ENCODE assay signal across 20 cellular contexts in the genomic region with DNA sequence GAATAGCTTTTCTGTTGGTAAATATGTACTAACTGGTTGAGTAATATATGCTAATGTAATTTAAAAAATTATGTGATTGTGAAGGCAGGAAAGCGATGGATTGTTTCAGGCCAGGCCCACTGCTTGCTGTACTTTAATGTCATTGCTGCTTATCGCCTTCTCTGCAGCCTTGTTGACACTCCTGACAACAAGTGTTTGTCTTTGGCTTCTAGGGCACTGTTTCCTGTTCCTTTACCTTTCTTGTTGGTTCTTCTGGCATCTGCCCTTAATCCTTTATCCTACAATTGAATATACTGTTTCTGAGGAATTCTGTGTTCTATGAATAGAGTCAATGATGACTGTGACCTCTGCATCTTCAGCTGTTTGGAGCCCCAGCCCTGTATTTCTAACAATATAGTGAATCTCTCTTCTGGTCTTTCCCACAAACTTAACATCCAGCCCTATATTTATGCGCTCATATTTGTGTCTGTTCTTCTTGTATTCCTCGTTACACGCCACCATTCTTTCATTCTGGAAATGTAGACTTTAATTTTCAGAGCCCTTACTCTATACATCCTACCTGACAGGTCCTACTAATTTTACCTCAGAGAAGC. TPM values are rescaled to one million over a fixed set of nuclear protein-coding genes. Genes with fewer than 3 reads are reported as not detected.
DNase-seq lines count a peak whose midpoint lies in the region; ATAC-seq, FAIRE-seq and TF ChIP-seq lines count a peak whose summit lies in the region.
"Had no signal": no experiment of that assay in that cellular context is flagged by ENCODE, and none has a peak within 500 bp of the region (broad histone marks: within the 10 kb centered on the region; RNA-seq: fewer than 3 reads in every experiment).

No MANE protein-coding gene starts in this region.

- H3K4me3 Mint-ChIP-seq in progenitor cell of endocrine pancreas (ENCODE audit: low read depth) = no peak overlapping the region

- no peak overlapping the region for H2AFZ ChIP-seq in hepatocyte

- no peak for DNase-seq in H54 (ENCODE audit: insufficient read length, low spot score)
- no peak for DNase-seq in RWPE2 (ENCODE audit: low spot score)
- DNase-seq in hepatocyte (ENCODE audit: low spot score) = no peak
- no peak for DNase-seq in progenitor cell of endocrine pancreas (ENCODE audit: low spot score, unreplicated experiment)
- no peak for DNase-seq in NOMO-1 (lab: John Stamatoyannopoulos, UW; ENCODE audit: unreplicated experiment in 2 of 2)
- no peak for DNase-seq in NCI-H1048 (lab: John Stamatoyannopoulos, UW)
- no peak for DNase-seq in RCC 7860 (ENCODE audit: low spot score)
- DNase-seq: activated effector memory CD4-positive, alpha-beta T cell treated with anti-CD3 and anti-CD28 coated beads, Interleukin-2, amount 50 U/mL, for 16 hours; anterior cingulate cortex; colonic mucosa; DMS79 treated with DMSO at 0.1 percent for 48 hours; NCI-H2081 treated with DMSO at 0.1 percent for 48 hours; sigmoid colon; stimulated activated CD4-positive, alpha-beta T cell treated with anti-CD3 and anti-CD28 coated beads, Interleukin-4, amount 100 ng/mL, for 24 hours; stimulated activated CD8-positive, alpha-beta memory T cell treated with anti-CD3 and anti-CD28 coated beads, Interleukin-4, amount 100 ng/mL, for 48 hours; T-helper 2 cell; testis had no signal

- H3K27me3 ChIP-seq in RWPE2 (ENCODE audit: insufficient read depth, poor library complexity, severe bottlenecking) (no peaks in the 10 kb centered on the region), hepatocyte (no peaks in the 10 kb centered on the region)
- H3K27me3 ChIP-seq: colonic mucosa, sigmoid colon, testis had no signal

- FAIRE-seq in H54 (lab: Jason Lieb, UNC) (peak; percentile 33), RCC 7860 (lab: Jason Lieb, UNC) (no peak)
- FAIRE-seq: GM18507 had no signal

- peak overlapping the region; percentile 15 for H3K4me2 ChIP-seq in hepatocyte

- no peaks in the 10 kb centered on the region for H3K27me3 Mint-ChIP-seq in progenitor cell of endocrine pancreas
- H3K27me3 Mint-ChIP-seq: IgD-negative memory B cell had no signal

- H3K79me2 ChIP-seq in hepatocyte = peaks cover 98% of the 10 kb centered on the region

- H3K4me3 ChIP-seq in RWPE2 (ENCODE audit: severe bottlenecking) = no peak overlapping the region
- H3K4me3 ChIP-seq in hepatocyte = no peak overlapping the region
- H3K4me3 ChIP-seq: colonic mucosa, sigmoid colon, testis had no signal

- H3K27ac Mint-ChIP-seq in progenitor cell of endocrine pancreas = peak overlapping the region; percentile 49

- H3K4me1 ChIP-seq in RWPE2 (ENCODE audit: insufficient read depth, poor library complexity, severe bottlenecking) (peaks cover 71% of the 10 kb centered on the region), hepatocyte (ENCODE audit: insufficient read depth) (peaks cover 7% of the 10 kb centered on the region)
- H3K4me1 ChIP-seq: colonic mucosa, testis had no signal

- H3K9me2 ChIP-seq in hepatocyte (replicated peaks; ENCODE audit: insufficient read depth) = no peaks in the 10 kb centered on the region

- ATAC-seq in RWPE2 (ENCODE audit: low read depth) = peak; percentile 1; the same call in 1 of the 3 replicates
- ATAC-seq: activated CD4-positive, CD25-positive, alpha-beta regulatory T cell treated with anti-CD3 and anti-CD28 coated beads, Interleukin-2, amount 50 U/mL, for 24 hours had no signal

- H3K4me1 Mint-ChIP-seq in progenitor cell of endocrine pancreas (ENCODE audit: low read depth) = peaks cover 23% of the 10 kb centered on the region

- peaks cover 5% of the 10 kb centered on the region for H3K9me3 Mint-ChIP-seq in progenitor cell of endocrine pancreas (ENCODE audit: low read depth)
- H3K9me3 Mint-ChIP-seq: IgD-negative memory B cell had no signal

- H3K9me3 ChIP-seq in RWPE2 (ENCODE audit: severe bottlenecking) = no peaks in the 10 kb centered on the region
- no peaks in the 10 kb centered on the region for H3K9me3 ChIP-seq in hepatocyte (ENCODE audit: low read depth)
- H3K9me3 ChIP-seq: colonic mucosa, sigmoid colon, testis had no signal

- H3K36me3 ChIP-seq in RWPE2 (ENCODE audit: low read depth) (peaks cover 19% of the 10 kb centered on the region; the same call in 1 of the 2 replicates), hepatocyte (replicated peaks; ENCODE audit: insufficient read depth, low read depth) (no peaks in the 10 kb centered on the region)
- H3K36me3 ChIP-seq: colonic mucosa, sigmoid colon had no signal

- no peak for TF ChIP-seq CTCF in RWPE2 (IDR thresholded peaks at IDR 0.05; ENCODE audit: poor library complexity, severe bottlenecking)
- no peak for TF ChIP-seq CTCF in hepatocyte (IDR thresholded peaks at IDR 0.05; ENCODE audit: poor library complexity)
- no peak for TF ChIP-seq CTCF in progenitor cell of endocrine pancreas (IDR thresholded peaks at IDR 0.05; ENCODE audit: unreplicated experiment)

- 79% methylated on average over 5 of the region's 5 CpGs for WGBS in hepatocyte (ENCODE audit: low lambda C conversion rate, missing lambda C conversion rate)

- no peak for TF ChIP-seq POLR2A in H54 (IDR thresholded peaks at IDR 0.05; ENCODE audit: low read depth, low read length)

- H3K36me3 Mint-ChIP-seq in progenitor cell of endocrine pancreas (ENCODE audit: insufficient read depth) = no peaks in the 10 kb centered on the region

- H4K20me1 ChIP-seq in hepatocyte (ENCODE audit: insufficient read depth, poor library complexity, severe bottlenecking) = peaks cover 98% of the 10 kb centered on the region

- peak overlapping the region; percentile 83 for H3K27ac ChIP-seq in RWPE2 (ENCODE audit: poor library complexity, severe bottlenecking)
- no peak overlapping the region for H3K27ac ChIP-seq in hepatocyte
- H3K27ac ChIP-seq: colonic mucosa, testis had no signal

RNA-seq across cellular contexts. Expression of a gene that starts 17.5 kb away (rescaled TPM):
- total RNA-seq in hepatocyte (123 and 133 TPM in 2 replicates), progenitor cell of endocrine pancreas (66.9 and 73.8 TPM in 2 replicates)
- 78.1 and 82.1 TPM in 2 replicates for polyA plus RNA-seq in hepatocyte
